Comparison of ENCODE assay signal across 1 cellular context in genomic region chr5:151255621-151256286, GRCh38.
TF ChIP-seq lines count a peak whose summit lies in the region.

No MANE protein-coding gene starts in this region.

TF ChIP-seq in K562, 482 proteins besides CTCF, POLR2A, EP300 and RAD21 (continued from another document and continues in another):
- TF ChIP-seq ZNF384 (IDR thresholded peaks at IDR 0.05; ENCODE audit: low read depth, low read length) (no peak), PRPF4 (IDR thresholded peaks at IDR 0.05; ENCODE audit: insufficient read depth, low read depth, low read length, poor library complexity, severe bottlenecking) (no peak), ZNF561 (CRISPR knock-in tag; conservative IDR thresholded peaks at IDR 0.05) (no peak), ZBTB7A (IDR thresholded peaks at IDR 0.05; ENCODE audit: borderline replicate concordance, control insufficient read depth, low read depth, low read length) (no peak), ZNF24 (IDR thresholded peaks at IDR 0.05) (no peak), NFXL1 (CRISPR knock-in tag; IDR thresholded peaks at IDR 0.05) (no peak), ADNP (tag; IDR thresholded peaks at IDR 0.05) (peak; percentile 14; the same call in 1 of the 2 replicates), BACH1 (tag; IDR thresholded peaks at IDR 0.05) (no peak), MCM7 (IDR thresholded peaks at IDR 0.05) (no peak), KDM1A (IDR thresholded peaks at IDR 0.05) (no peak), TEAD1 (CRISPR knock-in tag; IDR thresholded peaks at IDR 0.05) (0 out of 4 replicates have a peak, but pooled peaks of 1 of the 2 experiments have one; percentile 28), SMARCA4 (IDR thresholded peaks at IDR 0.05) (no peak), LARP7 (IDR thresholded peaks at IDR 0.05) (no peak), FOXJ3 (CRISPR knock-in tag; IDR thresholded peaks at IDR 0.05) (no peak), ZC3H4 (CRISPR knock-in tag; IDR thresholded peaks at IDR 0.05; ENCODE audit: borderline replicate concordance) (no peak), ZNF239 (CRISPR knock-in tag; IDR thresholded peaks at IDR 0.05) (0 out of 2 replicates have a peak, but pooled peaks have one; percentile 7), GABPA (tag; conservative IDR thresholded peaks at IDR 0.05; ENCODE audit: low read depth) (no peak), ZNF318 (IDR thresholded peaks at IDR 0.05; ENCODE audit: borderline replicate concordance in 1 of 2, low read depth in 1 of 2) (no peak), C11orf30 (IDR thresholded peaks at IDR 0.05; ENCODE audit: low read depth) (no peak), PCBP2 (IDR thresholded peaks at IDR 0.05; ENCODE audit: low read depth, low read length, poor library complexity, severe bottlenecking) (no peak), MYNN (IDR thresholded peaks at IDR 0.05) (no peak), MYNN (CRISPR knock-in tag; IDR thresholded peaks at IDR 0.05) (no peak), CAMTA2 (CRISPR knock-in tag; conservative IDR thresholded peaks at IDR 0.05) (no peak), AFF1 (IDR thresholded peaks at IDR 0.05; ENCODE audit: low read depth in 1 of 2, partially characterized antibody in 2 of 2) (no peak), NFATC3 (IDR thresholded peaks at IDR 0.05) (no peak), ZNF174 (CRISPR knock-in tag; IDR thresholded peaks at IDR 0.05) (no peak), THRAP3 (IDR thresholded peaks at IDR 0.05; ENCODE audit: borderline replicate concordance) (no peak), RB1 (IDR thresholded peaks at IDR 0.05; ENCODE audit: low read depth) (no peak), SUPT5H (IDR thresholded peaks at IDR 0.05) (no peak), ZNF830 (CRISPR knock-in tag; IDR thresholded peaks at IDR 0.05) (no peak), FIP1L1 (IDR thresholded peaks at IDR 0.05; ENCODE audit: low read depth, low read length, poor library complexity, severe bottlenecking) (no peak), ZNF780A (CRISPR knock-in tag; IDR thresholded peaks at IDR 0.05) (no peak), CBX8 (IDR thresholded peaks at IDR 0.05; ENCODE audit: borderline replicate concordance, extremely low read depth, low read depth, low read length, poor library complexity, severe bottlenecking) (no peak), ZNF696 (CRISPR knock-in tag; conservative IDR thresholded peaks at IDR 0.05) (no peak), ESRRB (CRISPR knock-in tag; IDR thresholded peaks at IDR 0.05; ENCODE audit: borderline replicate concordance) (no peak), ZBTB17 (CRISPR knock-in tag; IDR thresholded peaks at IDR 0.05) (no peak), SAP30 (IDR thresholded peaks at IDR 0.05; ENCODE audit: borderline replicate concordance, insufficient read depth, low read depth, low read length, poor library complexity, severe bottlenecking) (no peak), LEF1 (IDR thresholded peaks at IDR 0.05) (no peak), SRF (CRISPR knock-in tag; IDR thresholded peaks at IDR 0.05) (no peak), ZNF444 (CRISPR knock-in tag; IDR thresholded peaks at IDR 0.05) (no peak), ZFPM2 (CRISPR knock-in tag; IDR thresholded peaks at IDR 0.05) (no peak), ZNF583 (CRISPR knock-in tag; IDR thresholded peaks at IDR 0.05) (0 out of 2 replicates have a peak, but pooled peaks have one; percentile 17), FUS (optimal IDR thresholded peaks at IDR 0.05; ENCODE audit: low read depth, low read length) (no peak), NELFE (IDR thresholded peaks at IDR 0.05; ENCODE audit: insufficient read depth, insufficient read length) (no peak), FOXA3 (CRISPR knock-in tag; conservative IDR thresholded peaks at IDR 0.05 in 1 of 2, IDR thresholded peaks at IDR 0.05 in 1 of 2) (no peak), JUND (IDR thresholded peaks at IDR 0.05; ENCODE audit: borderline replicate concordance, low read depth, low read length) (0 out of 2 replicates have a peak, but pooled peaks have one; percentile 14), JUND (tag; IDR thresholded peaks at IDR 0.05; ENCODE audit: borderline replicate concordance, low read depth, low read length) (peak; percentile 31; the same call in 1 of the 3 replicates), ZNF311 (CRISPR knock-in tag; IDR thresholded peaks at IDR 0.05) (no peak), ESRRA (IDR thresholded peaks at IDR 0.05; ENCODE audit: borderline replicate concordance, low read depth) (peak; percentile 92), HMG20A (CRISPR knock-in tag; conservative IDR thresholded peaks at IDR 0.05) (no peak), PHB (CRISPR knock-in tag; IDR thresholded peaks at IDR 0.05) (no peak), ZFP30 (CRISPR knock-in tag; IDR thresholded peaks at IDR 0.05; ENCODE audit: borderline replicate concordance) (no peak), IRF2 (CRISPR knock-in tag; IDR thresholded peaks at IDR 0.05) (no peak)
- TF ChIP-seq, protein P1, sequence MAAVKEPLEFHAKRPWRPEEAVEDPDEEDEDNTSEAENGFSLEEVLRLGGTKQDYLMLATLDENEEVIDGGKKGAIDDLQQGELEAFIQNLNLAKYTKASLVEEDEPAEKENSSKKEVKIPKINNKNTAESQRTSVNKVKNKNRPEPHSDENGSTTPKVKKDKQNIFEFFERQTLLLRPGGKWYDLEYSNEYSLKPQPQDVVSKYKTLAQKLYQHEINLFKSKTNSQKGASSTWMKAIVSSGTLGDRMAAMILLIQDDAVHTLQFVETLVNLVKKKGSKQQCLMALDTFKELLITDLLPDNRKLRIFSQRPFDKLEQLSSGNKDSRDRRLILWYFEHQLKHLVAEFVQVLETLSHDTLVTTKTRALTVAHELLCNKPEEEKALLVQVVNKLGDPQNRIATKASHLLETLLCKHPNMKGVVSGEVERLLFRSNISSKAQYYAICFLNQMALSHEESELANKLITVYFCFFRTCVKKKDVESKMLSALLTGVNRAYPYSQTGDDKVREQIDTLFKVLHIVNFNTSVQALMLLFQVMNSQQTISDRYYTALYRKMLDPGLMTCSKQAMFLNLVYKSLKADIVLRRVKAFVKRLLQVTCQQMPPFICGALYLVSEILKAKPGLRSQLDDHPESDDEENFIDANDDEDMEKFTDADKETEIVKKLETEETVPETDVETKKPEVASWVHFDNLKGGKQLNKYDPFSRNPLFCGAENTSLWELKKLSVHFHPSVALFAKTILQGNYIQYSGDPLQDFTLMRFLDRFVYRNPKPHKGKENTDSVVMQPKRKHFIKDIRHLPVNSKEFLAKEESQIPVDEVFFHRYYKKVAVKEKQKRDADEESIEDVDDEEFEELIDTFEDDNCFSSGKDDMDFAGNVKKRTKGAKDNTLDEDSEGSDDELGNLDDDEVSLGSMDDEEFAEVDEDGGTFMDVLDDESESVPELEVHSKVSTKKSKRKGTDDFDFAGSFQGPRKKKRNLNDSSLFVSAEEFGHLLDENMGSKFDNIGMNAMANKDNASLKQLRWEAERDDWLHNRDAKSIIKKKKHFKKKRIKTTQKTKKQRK (IDR thresholded peaks at IDR 0.05; ENCODE audit: borderline replicate concordance, low read depth, low read length): no peak
- TF ChIP-seq, protein P2, sequence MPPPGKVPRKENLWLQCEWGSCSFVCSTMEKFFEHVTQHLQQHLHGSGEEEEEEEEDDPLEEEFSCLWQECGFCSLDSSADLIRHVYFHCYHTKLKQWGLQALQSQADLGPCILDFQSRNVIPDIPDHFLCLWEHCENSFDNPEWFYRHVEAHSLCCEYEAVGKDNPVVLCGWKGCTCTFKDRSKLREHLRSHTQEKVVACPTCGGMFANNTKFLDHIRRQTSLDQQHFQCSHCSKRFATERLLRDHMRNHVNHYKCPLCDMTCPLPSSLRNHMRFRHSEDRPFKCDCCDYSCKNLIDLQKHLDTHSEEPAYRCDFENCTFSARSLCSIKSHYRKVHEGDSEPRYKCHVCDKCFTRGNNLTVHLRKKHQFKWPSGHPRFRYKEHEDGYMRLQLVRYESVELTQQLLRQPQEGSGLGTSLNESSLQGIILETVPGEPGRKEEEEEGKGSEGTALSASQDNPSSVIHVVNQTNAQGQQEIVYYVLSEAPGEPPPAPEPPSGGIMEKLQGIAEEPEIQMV (tag; conservative IDR thresholded peaks at IDR 0.05; ENCODE audit: low read depth): no peak
- TF ChIP-seq, protein P3, sequence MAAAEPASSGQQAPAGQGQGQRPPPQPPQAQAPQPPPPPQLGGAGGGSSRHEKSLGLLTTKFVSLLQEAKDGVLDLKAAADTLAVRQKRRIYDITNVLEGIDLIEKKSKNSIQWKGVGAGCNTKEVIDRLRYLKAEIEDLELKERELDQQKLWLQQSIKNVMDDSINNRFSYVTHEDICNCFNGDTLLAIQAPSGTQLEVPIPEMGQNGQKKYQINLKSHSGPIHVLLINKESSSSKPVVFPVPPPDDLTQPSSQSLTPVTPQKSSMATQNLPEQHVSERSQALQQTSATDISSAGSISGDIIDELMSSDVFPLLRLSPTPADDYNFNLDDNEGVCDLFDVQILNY (CRISPR knock-in tag; IDR thresholded peaks at IDR 0.05): no peak
